Comparison of ENCODE assay signal across 1 cellular context in genomic region chr18:7958897-7959146, GRCh38.
TF ChIP-seq lines count a peak whose summit lies in the region.

No MANE protein-coding gene starts in this region.

TF ChIP-seq in HepG2, 621 proteins besides CTCF, POLR2A, EP300 and RAD21 (continued from another document):
- TF ChIP-seq, protein P1, sequence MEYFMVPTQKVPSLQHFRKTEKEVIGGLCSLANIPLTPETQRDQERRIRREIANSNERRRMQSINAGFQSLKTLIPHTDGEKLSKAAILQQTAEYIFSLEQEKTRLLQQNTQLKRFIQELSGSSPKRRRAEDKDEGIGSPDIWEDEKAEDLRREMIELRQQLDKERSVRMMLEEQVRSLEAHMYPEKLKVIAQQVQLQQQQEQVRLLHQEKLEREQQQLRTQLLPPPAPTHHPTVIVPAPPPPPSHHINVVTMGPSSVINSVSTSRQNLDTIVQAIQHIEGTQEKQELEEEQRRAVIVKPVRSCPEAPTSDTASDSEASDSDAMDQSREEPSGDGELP (IDR thresholded peaks at IDR 0.05; ENCODE audit: borderline replicate concordance, low read depth), result no peak
- no peak for TF ChIP-seq ZNF225 (CRISPR knock-in tag; IDR thresholded peaks at IDR 0.05)
TF ChIP-seq in HepG2: peak in this region for 0.
